1 cellular context compared by ENCODE assay signal in the genomic region with DNA sequence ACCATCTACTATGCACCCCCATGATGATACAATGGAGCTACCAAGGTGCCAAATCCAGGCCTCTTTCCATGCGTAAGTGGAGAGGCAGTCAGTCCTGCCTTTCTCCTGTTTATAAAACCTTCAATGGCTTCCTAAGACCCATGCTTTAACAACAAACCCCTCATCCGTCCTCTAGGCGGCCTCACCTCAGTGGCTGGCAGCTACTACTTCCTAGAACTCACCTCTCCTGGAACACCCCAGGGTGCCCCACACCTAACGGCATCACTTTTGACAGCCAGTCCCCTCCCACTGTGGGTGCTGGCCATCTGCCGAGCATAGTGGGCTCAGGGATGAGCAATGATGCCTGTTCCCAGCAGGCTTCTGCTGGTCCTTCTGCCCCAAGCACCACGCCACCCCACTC.
TF ChIP-seq lines count a peak whose summit lies in the region.

No MANE protein-coding gene starts in this region.

TF ChIP-seq in GM23338, 12 proteins besides CTCF, POLR2A, EP300 and RAD21 (continued from another document):
- TF ChIP-seq, protein P1, sequence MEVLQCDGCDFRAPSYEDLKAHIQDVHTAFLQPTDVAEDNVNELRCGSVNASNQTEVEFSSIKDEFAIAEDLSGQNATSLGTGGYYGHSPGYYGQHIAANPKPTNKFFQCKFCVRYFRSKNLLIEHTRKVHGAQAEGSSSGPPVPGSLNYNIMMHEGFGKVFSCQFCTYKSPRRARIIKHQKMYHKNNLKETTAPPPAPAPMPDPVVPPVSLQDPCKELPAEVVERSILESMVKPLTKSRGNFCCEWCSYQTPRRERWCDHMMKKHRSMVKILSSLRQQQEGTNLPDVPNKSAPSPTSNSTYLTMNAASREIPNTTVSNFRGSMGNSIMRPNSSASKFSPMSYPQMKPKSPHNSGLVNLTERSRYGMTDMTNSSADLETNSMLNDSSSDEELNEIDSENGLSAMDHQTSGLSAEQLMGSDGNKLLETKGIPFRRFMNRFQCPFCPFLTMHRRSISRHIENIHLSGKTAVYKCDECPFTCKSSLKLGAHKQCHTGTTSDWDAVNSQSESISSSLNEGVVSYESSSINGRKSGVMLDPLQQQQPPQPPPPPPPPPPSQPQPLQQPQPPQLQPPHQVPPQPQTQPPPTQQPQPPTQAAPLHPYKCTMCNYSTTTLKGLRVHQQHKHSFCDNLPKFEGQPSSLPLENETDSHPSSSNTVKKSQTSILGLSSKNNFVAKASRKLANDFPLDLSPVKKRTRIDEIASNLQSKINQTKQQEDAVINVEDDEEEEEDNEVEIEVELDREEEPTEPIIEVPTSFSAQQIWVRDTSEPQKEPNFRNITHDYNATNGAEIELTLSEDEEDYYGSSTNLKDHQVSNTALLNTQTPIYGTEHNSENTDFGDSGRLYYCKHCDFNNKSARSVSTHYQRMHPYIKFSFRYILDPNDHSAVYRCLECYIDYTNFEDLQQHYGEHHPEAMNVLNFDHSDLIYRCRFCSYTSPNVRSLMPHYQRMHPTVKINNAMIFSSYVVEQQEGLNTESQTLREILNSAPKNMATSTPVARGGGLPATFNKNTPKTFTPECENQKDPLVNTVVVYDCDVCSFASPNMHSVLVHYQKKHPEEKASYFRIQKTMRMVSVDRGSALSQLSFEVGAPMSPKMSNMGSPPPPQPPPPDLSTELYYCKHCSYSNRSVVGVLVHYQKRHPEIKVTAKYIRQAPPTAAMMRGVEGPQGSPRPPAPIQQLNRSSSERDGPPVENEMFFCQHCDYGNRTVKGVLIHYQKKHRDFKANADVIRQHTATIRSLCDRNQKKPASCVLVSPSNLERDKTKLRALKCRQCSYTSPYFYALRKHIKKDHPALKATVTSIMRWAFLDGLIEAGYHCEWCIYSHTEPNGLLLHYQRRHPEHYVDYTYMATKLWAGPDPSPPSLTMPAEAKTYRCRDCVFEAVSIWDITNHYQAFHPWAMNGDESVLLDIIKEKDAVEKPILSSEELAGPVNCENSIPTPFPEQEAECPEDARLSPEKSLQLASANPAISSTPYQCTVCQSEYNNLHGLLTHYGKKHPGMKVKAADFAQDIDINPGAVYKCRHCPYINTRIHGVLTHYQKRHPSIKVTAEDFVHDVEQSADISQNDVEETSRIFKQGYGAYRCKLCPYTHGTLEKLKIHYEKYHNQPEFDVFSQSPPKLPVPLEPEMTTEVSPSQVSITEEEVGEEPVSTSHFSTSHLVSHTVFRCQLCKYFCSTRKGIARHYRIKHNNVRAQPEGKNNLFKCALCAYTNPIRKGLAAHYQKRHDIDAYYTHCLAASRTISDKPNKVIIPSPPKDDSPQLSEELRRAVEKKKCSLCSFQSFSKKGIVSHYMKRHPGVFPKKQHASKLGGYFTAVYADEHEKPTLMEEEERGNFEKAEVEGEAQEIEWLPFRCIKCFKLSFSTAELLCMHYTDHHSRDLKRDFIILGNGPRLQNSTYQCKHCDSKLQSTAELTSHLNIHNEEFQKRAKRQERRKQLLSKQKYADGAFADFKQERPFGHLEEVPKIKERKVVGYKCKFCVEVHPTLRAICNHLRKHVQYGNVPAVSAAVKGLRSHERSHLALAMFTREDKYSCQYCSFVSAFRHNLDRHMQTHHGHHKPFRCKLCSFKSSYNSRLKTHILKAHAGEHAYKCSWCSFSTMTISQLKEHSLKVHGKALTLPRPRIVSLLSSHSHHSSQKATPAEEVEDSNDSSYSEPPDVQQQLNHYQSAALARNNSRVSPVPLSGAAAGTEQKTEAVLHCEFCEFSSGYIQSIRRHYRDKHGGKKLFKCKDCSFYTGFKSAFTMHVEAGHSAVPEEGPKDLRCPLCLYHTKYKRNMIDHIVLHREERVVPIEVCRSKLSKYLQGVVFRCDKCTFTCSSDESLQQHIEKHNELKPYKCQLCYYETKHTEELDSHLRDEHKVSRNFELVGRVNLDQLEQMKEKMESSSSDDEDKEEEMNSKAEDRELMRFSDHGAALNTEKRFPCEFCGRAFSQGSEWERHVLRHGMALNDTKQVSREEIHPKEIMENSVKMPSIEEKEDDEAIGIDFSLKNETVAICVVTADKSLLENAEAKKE (CRISPR knock-in tag; IDR thresholded peaks at IDR 0.05): no peak
- TF ChIP-seq NANOG (IDR thresholded peaks at IDR 0.05; ENCODE audit: borderline replicate concordance) (no peak), EZH2 (IDR thresholded peaks at IDR 0.05; ENCODE audit: low read depth, unreplicated experiment) (no peak), CREB1 (CRISPR knock-in tag; IDR thresholded peaks at IDR 0.05; ENCODE audit: low read depth) (no peak)
TF ChIP-seq in GM23338: peak in this region for 0.
